7 cellular contexts compared by ENCODE assay signal in genomic region chr3:195668131-195668766, GRCh38. TPM values are rescaled to one million over a fixed set of nuclear protein-coding genes. Genes with fewer than 3 reads are reported as not detected.
DNase-seq lines count a peak whose midpoint lies in the region; ATAC-seq, FAIRE-seq and TF ChIP-seq lines count a peak whose summit lies in the region.
"Not testable (repeated sequence)": the region's sequence is repeated elsewhere in the genome, so short reads cannot be mapped to it uniquely, and the experiment has no call there.
"Had no signal": no experiment of that assay in that cellular context is flagged by ENCODE, and none has a peak within 500 bp of the region (broad histone marks: within the 10 kb centered on the region; RNA-seq: fewer than 3 reads in every experiment).

No MANE protein-coding gene starts in this region.

- TF ChIP-seq CTCF in K562 (IDR thresholded peaks at IDR 0.05 in 2 of 3, conservative IDR thresholded peaks at IDR 0.05 in 1 of 3; ENCODE audit: insufficient read depth in 2 of 3, low read depth in 1 of 3, low read length in 3 of 3); lower lobe of right lung (IDR thresholded peaks at IDR 0.05): not testable (repeated sequence)

- H3K4me1 Mint-ChIP-seq in activated CD8-positive, alpha-beta memory T cell treated with anti-CD3 and anti-CD28 coated beads, Interleukin-2, amount 10 ng/mL, durations not matched to agents 7 days and 5 days; stimulated activated memory B cell treated with anti-CD40 and anti-IgM and Interleukin-4, amounts not matched to agents 10 μg/mL and 1 μg/mL and 100 μg/mL, for 72 hours: not testable (repeated sequence)

- peaks cover 15% of the 10 kb centered on the region for H3K36me3 Mint-ChIP-seq in activated CD8-positive, alpha-beta memory T cell treated with anti-CD3 and anti-CD28 coated beads, Interleukin-2, amount 10 ng/mL, durations not matched to agents 7 days and 5 days
- peaks cover 35% of the 10 kb centered on the region for H3K36me3 Mint-ChIP-seq in stimulated activated memory B cell treated with anti-CD40 and anti-IgM and Interleukin-4, amounts not matched to agents 10 μg/mL and 1 μg/mL and 100 μg/mL, for 72 hours

- H3K4me3 Mint-ChIP-seq in activated CD8-positive, alpha-beta memory T cell treated with anti-CD3 and anti-CD28 coated beads, Interleukin-2, amount 10 ng/mL, durations not matched to agents 7 days and 5 days; stimulated activated memory B cell treated with anti-CD40 and anti-IgM and Interleukin-4, amounts not matched to agents 10 μg/mL and 1 μg/mL and 100 μg/mL, for 72 hours: not testable (repeated sequence)

- not testable (repeated sequence) for H3K79me2 ChIP-seq in K562 (ENCODE audit: control insufficient read depth, insufficient read depth, low read length)

- H3K36me3 ChIP-seq in K562 (ENCODE audit: control insufficient read depth, insufficient read depth, low read length) (peaks cover 39% of the 10 kb centered on the region; the same call in 1 of the 3 replicates), lower lobe of right lung (peaks cover 84% of the 10 kb centered on the region)

- POLR2A ChIA-PET in K562 (lab: Yijun Ruan, JAX): not testable (repeated sequence)

- intact Hi-C loops in K562 (cut with micrococcal nuclease); cardiac septum (cut with DNase I); lower lobe of right lung (cut with DNase I): not testable (repeated sequence)

- H3K27me3 Mint-ChIP-seq in activated CD8-positive, alpha-beta memory T cell treated with anti-CD3 and anti-CD28 coated beads, Interleukin-2, amount 10 ng/mL, durations not matched to agents 7 days and 5 days; stimulated activated memory B cell treated with anti-CD40 and anti-IgM and Interleukin-4, amounts not matched to agents 10 μg/mL and 1 μg/mL and 100 μg/mL, for 72 hours: not testable (repeated sequence)

- not testable (repeated sequence) for H3K9me3 Mint-ChIP-seq in activated CD8-positive, alpha-beta memory T cell treated with anti-CD3 and anti-CD28 coated beads, Interleukin-2, amount 10 ng/mL, durations not matched to agents 7 days and 5 days (ENCODE audit: low read depth); stimulated activated memory B cell treated with anti-CD40 and anti-IgM and Interleukin-4, amounts not matched to agents 10 μg/mL and 1 μg/mL and 100 μg/mL, for 72 hours

- not testable (repeated sequence) for TF ChIP-seq RAD21 in K562 (CRISPR knock-in tag; conservative IDR thresholded peaks at IDR 0.05 in 1 of 2, IDR thresholded peaks at IDR 0.05 in 1 of 2)

- BruUV-seq in K562 (replicated peaks; lab: Mats Ljungman, UMichigan): not testable (repeated sequence)

- ATAC-seq in activated CD8-positive, alpha-beta memory T cell treated with anti-CD3 and anti-CD28 coated beads, Interleukin-2, amount 10 ng/mL, durations not matched to agents 7 days and 5 days: not testable (repeated sequence)
- peak; percentile 32 for ATAC-seq in K562
- peak; percentile 19 to 33 for ATAC-seq in lower lobe of right lung
- peak; percentile 34 for ATAC-seq in stimulated activated memory B cell treated with anti-CD40 and anti-IgM and Interleukin-4, amounts not matched to agents 10 μg/mL and 1 μg/mL and 100 μg/mL, for 72 hours

- FAIRE-seq in K562 (lab: Jason Lieb, UNC): not testable (repeated sequence)

- H3K9me3 ChIP-seq in K562 (replicated peaks; ENCODE audit: control insufficient read depth, insufficient read depth, low read depth, low read length); lower lobe of right lung: not testable (repeated sequence)

- not testable (repeated sequence) for H3K4me3 ChIP-seq in K562, lower lobe of right lung

- H3K27ac ChIP-seq in K562 (ENCODE audit: extremely low read depth, low read depth, low read length); lower lobe of right lung: not testable (repeated sequence)

- H3K9me1 ChIP-seq in K562 (ENCODE audit: control insufficient read depth, insufficient read depth, low read length): not testable (repeated sequence)

- not testable (repeated sequence) for H2AFZ ChIP-seq in K562 (ENCODE audit: low read depth, low read length)

- TF ChIP-seq POLR2A in K562 (conservative IDR thresholded peaks at IDR 0.05): not testable (repeated sequence)

- in situ Hi-C loops in K562 (cut with MboI): not testable (repeated sequence)

- H3K9ac ChIP-seq in K562 (ENCODE audit: insufficient read depth in 1 of 2, low read depth in 2 of 2, low read length in 2 of 2): not testable (repeated sequence)

- not testable (repeated sequence) for H3K4me2 ChIP-seq in K562 (ENCODE audit: insufficient read depth, low read length)

- not testable (repeated sequence) for H4K20me1 ChIP-seq in K562 (replicated peaks; ENCODE audit: control insufficient read depth, insufficient read depth, low read length)

- not testable (repeated sequence) for DNase-seq in activated CD8-positive, alpha-beta memory T cell treated with anti-CD3 and anti-CD28 coated beads, Interleukin-2, amount 10 ng/mL, durations not matched to agents 7 days and 5 days; K562 (ENCODE audit: extremely low read depth in 1 of 4, low spot score in 3 of 4); lower lobe of right lung
- DNase-seq in cardiac septum (ENCODE audit: low spot score) (peak; percentile 67), islet precursor cell (peak; percentile 16)

- CTCF ChIA-PET in activated CD8-positive, alpha-beta memory T cell treated with anti-CD3 and anti-CD28 coated beads, Interleukin-2, amount 10 ng/mL, durations not matched to agents 7 days and 5 days (lab: Charles Lee); K562 (lab: Yijun Ruan, JAX; ENCODE audit: low intra/inter-chr PET ratio): not testable (repeated sequence)

- H3K4me1 ChIP-seq in K562 (replicated peaks in 1 of 2; ENCODE audit: control insufficient read depth in 2 of 2, insufficient read depth in 2 of 2, low read length in 2 of 2); lower lobe of right lung: not testable (repeated sequence)

- WGBS in K562 (ENCODE audit: insufficient coverage, low coverage, missing lambda C conversion rate): 90% methylated on average over 24 of the region's 24 CpGs

- not testable (repeated sequence) for H3K27me3 ChIP-seq in K562 (ENCODE audit: control insufficient read depth in 2 of 2, insufficient read depth in 2 of 2, low read length in 2 of 2); lower lobe of right lung (ENCODE audit: low read depth)

- peak overlapping the region; percentile 19 for H3K27ac Mint-ChIP-seq in activated CD8-positive, alpha-beta memory T cell treated with anti-CD3 and anti-CD28 coated beads, Interleukin-2, amount 10 ng/mL, durations not matched to agents 7 days and 5 days
- not testable (repeated sequence) for H3K27ac Mint-ChIP-seq in stimulated activated memory B cell treated with anti-CD40 and anti-IgM and Interleukin-4, amounts not matched to agents 10 μg/mL and 1 μg/mL and 100 μg/mL, for 72 hours

- TF ChIP-seq EP300 in K562 (IDR thresholded peaks at IDR 0.05; ENCODE audit: low read length): not testable (repeated sequence)

TF ChIP-seq in K562, 482 proteins besides CTCF, POLR2A, EP300 and RAD21:
- 0 out of 2 replicates have a peak, but pooled peaks have one; percentile 27 for TF ChIP-seq POLR2AphosphoS5 (IDR thresholded peaks at IDR 0.05; ENCODE audit: control insufficient read depth, insufficient read depth, low read depth, low read length)
- peak; percentile 55 for TF ChIP-seq POLR2G (IDR thresholded peaks at IDR 0.05; ENCODE audit: low read depth, low read length)

RNA-seq across cellular contexts. Expression of gene MUC20, which starts 52.5 kb away (rescaled TPM):
- 1 to 10 TPM in 1 of 2 experiments, under 1 TPM in 1; 0.85 to 1.9 TPM for total RNA-seq in activated CD8-positive, alpha-beta memory T cell treated with anti-CD3 and anti-CD28 coated beads, Interleukin-2, amount 10 ng/mL, durations not matched to agents 7 days and 5 days
- total RNA-seq in K562 (2011; cell fraction: chromatin; rRNA removed; ENCODE audit: low replicate concordance): 0.51 and 0.63 TPM in 2 replicates
- total RNA-seq in K562 (2011; cell fraction: nucleolus; rRNA removed): 0.17 and 0.39 TPM in 2 replicates
- not detected in 2 replicates for total RNA-seq in K562 (2011; cell fraction: nucleoplasm; rRNA removed)
- not detected in 2 replicates for total RNA-seq in K562 (2014; rRNA removed)
- total RNA-seq in K562 (2014; rRNA removed; fragmentation: Illumina TruSeq; extraction: Trizol): not detected in 2 replicates
- 0.18 TPM in 1 of 2 replicates, not detected in the other for total RNA-seq in K562 (2015; rRNA removed; fragmentation: Illumina TruSeq; extraction: Trizol)
- total RNA-seq in K562 (2021): 0.16 and 0.25 TPM in 2 replicates
- polyA plus RNA-seq in K562 (2011; rRNA removed): 0.11 and 0.15 TPM in 2 replicates
- 0.09 and 0.12 TPM in 2 replicates for polyA plus RNA-seq in K562 (2011; cell fraction: cytosol; rRNA removed)
- 0.41 and 0.63 TPM in 2 replicates for polyA plus RNA-seq in K562 (2011; cell fraction: nucleus; rRNA removed)
- polyA plus RNA-seq in K562 (2012): 0.22 and 1.2 TPM in 2 replicates
- polyA plus RNA-seq in K562 (2014; fragmentation: Illumina TruSeq; extraction: Trizol): 0.15 and 0.44 TPM in 2 replicates
- under 1 TPM in 1 of 2 experiments, not detected in 1; 0.03 TPM for polyA plus RNA-seq in K562 (2014; fragmentation: Nextera tagmentation; extraction: Ambion mirVana)
- 0.22 and 0.23 TPM in 2 replicates for polyA plus RNA-seq in K562 (2014; rRNA removed)
- not detected in 2 replicates for polyA minus RNA-seq in K562 (2011; rRNA and poly(A)+ RNA removed)
- not detected in 2 replicates for polyA minus RNA-seq in K562 (2011; cell fraction: cytosol; rRNA and poly(A)+ RNA removed)
- not detected in 2 replicates for polyA minus RNA-seq in K562 (2011; cell fraction: nucleus; rRNA and poly(A)+ RNA removed)
- total RNA-seq in cardiac septum: 6.5 TPM
- total RNA-seq in lower lobe of right lung: 14.3 TPM
- total RNA-seq: HT1080 had no signal
